In genomic region chr6:30066577-30067459, GRCh38 we compare ENCODE assay signal across 1 cellular context.
A peak's percentile ranks its signal among the peaks of the same experiment; 100 is the strongest.
TF ChIP-seq lines count a peak whose summit lies in the region.

TSS of gene PPP1R11 (plus strand) at chr6:30067198. CDS start at chr6:30067411, 213 bp downstream.

TF ChIP-seq in HepG2, 621 proteins besides CTCF, POLR2A, EP300 and RAD21 (continued from another document and continues in another):
- no peak for TF ChIP-seq ZNF512 (CRISPR knock-in tag; IDR thresholded peaks at IDR 0.05)
- TF ChIP-seq KMT2A (CRISPR knock-in tag; IDR thresholded peaks at IDR 0.05): peak; percentile 84
- peak; percentile 99 for TF ChIP-seq IRF2 (CRISPR knock-in tag; IDR thresholded peaks at IDR 0.05)
- TF ChIP-seq AGO1 (IDR thresholded peaks at IDR 0.05; ENCODE audit: low read depth, low read length, poor library complexity, severe bottlenecking): peak; percentile 86
- no peak for TF ChIP-seq TBP (CRISPR knock-in tag; IDR thresholded peaks at IDR 0.05)
- TF ChIP-seq RFX5 (IDR thresholded peaks at IDR 0.05; ENCODE audit: low read depth, low read length): peak; percentile 73
- peak; percentile 65; the same call in 1 of the 2 replicates for TF ChIP-seq ZMAT3 (CRISPR knock-in tag; conservative IDR thresholded peaks at IDR 0.05)
- no peak for TF ChIP-seq ZBTB39 (CRISPR knock-in tag; IDR thresholded peaks at IDR 0.05)
- TF ChIP-seq ZNF496 (CRISPR knock-in tag; IDR thresholded peaks at IDR 0.05; ENCODE audit: insufficient replicate concordance): no peak
- TF ChIP-seq KAT7 (CRISPR knock-in tag; IDR thresholded peaks at IDR 0.05; ENCODE audit: borderline replicate concordance): no peak
- TF ChIP-seq SOX5 (CRISPR knock-in tag; IDR thresholded peaks at IDR 0.05; ENCODE audit: borderline replicate concordance): peak; percentile 63; the same call in 1 of the 2 replicates
- TF ChIP-seq PRDM4 (CRISPR knock-in tag; IDR thresholded peaks at IDR 0.05; ENCODE audit: borderline replicate concordance): no peak
- TF ChIP-seq JARID2 (CRISPR knock-in tag; IDR thresholded peaks at IDR 0.05; ENCODE audit: insufficient replicate concordance): peak; percentile 58
- peak; percentile 55; the same call in 1 of the 2 replicates for TF ChIP-seq ZNF276 (CRISPR knock-in tag; IDR thresholded peaks at IDR 0.05; ENCODE audit: low read depth)
- TF ChIP-seq ZFP90 (CRISPR knock-in tag; IDR thresholded peaks at IDR 0.05; ENCODE audit: borderline replicate concordance): peak; percentile 86
- peak; percentile 87 for TF ChIP-seq SPEN (CRISPR knock-in tag; IDR thresholded peaks at IDR 0.05; ENCODE audit: low read depth)
- peak; percentile 64; the same call in 1 of the 2 replicates for TF ChIP-seq ZNF362 (CRISPR knock-in tag; IDR thresholded peaks at IDR 0.05; ENCODE audit: borderline replicate concordance)
- TF ChIP-seq ZBTB26 (CRISPR knock-in tag; IDR thresholded peaks at IDR 0.05; ENCODE audit: borderline replicate concordance): peak; percentile 29; the same call in 1 of the 2 replicates
- no peak; the same call in 1 of the 2 replicates for TF ChIP-seq EHMT2 (IDR thresholded peaks at IDR 0.05; ENCODE audit: borderline replicate concordance, low read depth, low read length)
- peak; percentile 71 for TF ChIP-seq ZNF407 (CRISPR knock-in tag; IDR thresholded peaks at IDR 0.05; ENCODE audit: not compliant biosample characterization)
- peak; percentile 85; the same call in 1 of the 2 replicates for TF ChIP-seq ZNF788 (CRISPR knock-in tag; IDR thresholded peaks at IDR 0.05; ENCODE audit: borderline replicate concordance)
- peak; percentile 54; the same call in 1 of the 2 replicates for TF ChIP-seq KLF6 (CRISPR knock-in tag; IDR thresholded peaks at IDR 0.05)
- TF ChIP-seq HNRNPUL1 (IDR thresholded peaks at IDR 0.05; ENCODE audit: low read depth, low read length): no peak
- TF ChIP-seq CBFB (CRISPR knock-in tag; IDR thresholded peaks at IDR 0.05): peak; percentile 66; the same call in 1 of the 2 replicates
- TF ChIP-seq PAXIP1 (CRISPR knock-in tag; conservative IDR thresholded peaks at IDR 0.05): peak; percentile 78
- peak; percentile 94 for TF ChIP-seq ATF1 (CRISPR knock-in tag; IDR thresholded peaks at IDR 0.05)
- TF ChIP-seq TRIM22 (IDR thresholded peaks at IDR 0.05): no peak
- TF ChIP-seq NR3C1 (CRISPR knock-in tag; IDR thresholded peaks at IDR 0.05): no peak
- peak; percentile 88 for TF ChIP-seq BHLHE40 (IDR thresholded peaks at IDR 0.05; ENCODE audit: low read length)
- peak; percentile 99 for TF ChIP-seq SAP130 (CRISPR knock-in tag; IDR thresholded peaks at IDR 0.05; ENCODE audit: low read depth)
